In genomic region chr11:662689-663274, GRCh38 we compare ENCODE assay signal across 9 cellular contexts. TPM values are rescaled to one million over a fixed set of nuclear protein-coding genes. Genes with fewer than 3 reads are reported as not detected.
DNase-seq lines count a peak whose midpoint lies in the region; ATAC-seq and TF ChIP-seq lines count a peak whose summit lies in the region.
"Had no signal": no experiment of that assay in that cellular context is flagged by ENCODE, and none has a peak within 500 bp of the region (broad histone marks: within the 10 kb centered on the region; RNA-seq: fewer than 3 reads in every experiment).

No MANE protein-coding gene starts in this region.

- peak; percentile 64 to 71 for ATAC-seq in naive B cell (ENCODE audit: low read depth in 2 of 2)
- ATAC-seq in GM21723 (IDR thresholded peaks at IDR 0.05; ENCODE audit: unreplicated experiment): no peak
- ATAC-seq in HG02763 (IDR thresholded peaks at IDR 0.05; ENCODE audit: unreplicated experiment): no peak

- H3K4me3 ChIP-seq in epithelial cell of proximal tubule (ENCODE audit: low read depth, low read length): no peak overlapping the region

- H3K27me3 Mint-ChIP-seq in naive B cell: no peaks in the 10 kb centered on the region

- no peaks in the 10 kb centered on the region for H3K36me3 Mint-ChIP-seq in naive B cell

- H3K9me3 Mint-ChIP-seq in naive B cell: no peaks in the 10 kb centered on the region

- TF ChIP-seq CTCF in LNCAP (IDR thresholded peaks at IDR 0.05): peak; percentile 79
- TF ChIP-seq CTCF in epithelial cell of proximal tubule (conservative IDR thresholded peaks at IDR 0.05; ENCODE audit: low read depth, low read length): peak; percentile 76

- H3K4me3 Mint-ChIP-seq in naive B cell: no peak overlapping the region

- H3K27ac Mint-ChIP-seq in naive B cell: peak overlapping the region in 3 of 6 donors; percentile 29 to 81 (median 47)

- H3K4me1 Mint-ChIP-seq in naive B cell: peaks cover 0 to 6% (median 4%) of the 10 kb centered on the region in 3 donors

- DNase-seq in ELF-1 (ENCODE audit: low read depth, low spot score) (peak; percentile 81), epithelial cell of proximal tubule (ENCODE audit: low read depth) (no peak), naive B cell (peak; percentile 44), ureter (ENCODE audit: low spot score) (peak; percentile 61)
- peak; percentile 46 to 56 for DNase-seq in activated CD4-positive, alpha-beta T cell treated with anti-CD3 and anti-CD28 coated beads, Interleukin-2, amount 50 U/mL, for 48 hours

RNA-seq across cellular contexts. Expression of gene DRD4, which starts 25.7 kb away (rescaled TPM):
- total RNA-seq in epithelial cell of proximal tubule (not detected in 2 replicates), ureter (2.6 TPM)
- not detected for polyA plus RNA-seq in naive B cell (ENCODE audit: low read depth in 6 of 6)

RNA-seq across cellular contexts. Expression of gene DEAF1, which starts 32.2 kb away (rescaled TPM):
- total RNA-seq in epithelial cell of proximal tubule: 38.2 and 40.4 TPM in 2 replicates
- polyA plus RNA-seq in naive B cell (ENCODE audit: low read depth in 6 of 6): 10 to 100 TPM; 16.7 to 39.8 (median 24.7) TPM
- 36.9 TPM for total RNA-seq in ureter

RNA-seq across cellular contexts. Expression of gene TMEM80, which starts 32.8 kb away (rescaled TPM):
- total RNA-seq in epithelial cell of proximal tubule (10.7 and 20.8 TPM in 2 replicates), ureter (32.5 TPM)
- polyA plus RNA-seq in naive B cell (ENCODE audit: low read depth in 6 of 6): 10 to 100 TPM; 31.5 to 41.0 (median 36.6) TPM

RNA-seq across cellular contexts. Expression of gene SCT, which starts 35.8 kb away (rescaled TPM):
- total RNA-seq in epithelial cell of proximal tubule (not detected in 2 replicates), ureter (not detected)
- not detected for polyA plus RNA-seq in naive B cell (ENCODE audit: low read depth in 6 of 6)
- total RNA-seq: T-helper 2 cell treated with Interferon-gamma antibody and Interleukin-4, amounts not matched to agents 100 ng/mL and 5 ng/mL, for 36 hours had no signal

RNA-seq across cellular contexts. Expression of gene CDHR5, which starts 38.0 kb away (rescaled TPM):
- not detected in 2 replicates for total RNA-seq in epithelial cell of proximal tubule
- not detected for polyA plus RNA-seq in naive B cell (ENCODE audit: low read depth in 6 of 6)
- not detected for total RNA-seq in ureter

Comparison
In these comparisons a context has a peak if more than half of its experiments do, and no peak if none do; other contexts are left out.
1. ATAC-seq: peak in naive B cell (2 of 2); none in GM21723 (single experiment) and HG02763 (single experiment).